In genomic region chr3:160129459-160130061, GRCh38 we compare ENCODE assay signal across 8 cellular contexts.
DNase-seq lines count a peak whose midpoint lies in the region; ATAC-seq, FAIRE-seq and TF ChIP-seq lines count a peak whose summit lies in the region.

No MANE protein-coding gene starts in this region.

- H3K27ac Mint-ChIP-seq in nephron progenitor cell: no peak overlapping the region

- H3K36me3 Mint-ChIP-seq in nephron progenitor cell (ENCODE audit: low read depth): no peaks in the 10 kb centered on the region

- no peak for TF ChIP-seq CTCF in nephron progenitor cell (IDR thresholded peaks at IDR 0.05)

- ATAC-seq in HG03066 (IDR thresholded peaks at IDR 0.05; ENCODE audit: low read depth, unreplicated experiment) (peak; percentile 48), SK-N-SH treated with all-trans-retinoic acid at 6 μM for 48 hours (peak; percentile 90)

- DNase-seq in GM18507 (ENCODE audit: extremely low spot score, insufficient read length, low read depth) (peak; percentile 26), kidney tubule cell (ENCODE audit: low spot score) (peak; percentile 97), nephron progenitor cell (no peak), NCI-H146 (lab: John Stamatoyannopoulos, UW) (no peak)
- DNase-seq in stimulated activated CD4-positive, alpha-beta T cell treated with anti-CD3 and anti-CD28 coated beads, Interleukin-12 subunit alpha, Interleukin-12 subunit beta, amount 100 ng/mL, for 4 hours: no peak
- DNase-seq in activated CD8-positive, alpha-beta memory T cell treated with anti-CD3 and anti-CD28 coated beads, Interleukin-2, amount 50 U/mL, for 4 hours: no peak

- peaks cover 14% of the 10 kb centered on the region for H3K4me1 Mint-ChIP-seq in nephron progenitor cell

- no peaks in the 10 kb centered on the region for H3K9me3 Mint-ChIP-seq in nephron progenitor cell

- H3K27me3 Mint-ChIP-seq in nephron progenitor cell (ENCODE audit: low read depth, poor library complexity): peaks cover 14% of the 10 kb centered on the region

- H3K4me3 Mint-ChIP-seq in nephron progenitor cell: no peak overlapping the region

- peak; percentile 70 for FAIRE-seq in GM18507 (lab: Jason Lieb, UNC)

TF ChIP-seq in SK-N-SH treated with all-trans-retinoic acid at 6 μM for 48 hours, 23 proteins besides CTCF, POLR2A, EP300 and RAD21:
- no peak for TF ChIP-seq TCF4 (CRISPR knock-in tag; IDR thresholded peaks at IDR 0.05; ENCODE audit: borderline replicate concordance)
- TF ChIP-seq PATZ1 (CRISPR knock-in tag; IDR thresholded peaks at IDR 0.05; ENCODE audit: borderline replicate concordance): 0 out of 2 replicates have a peak, but pooled peaks have one; percentile 11
- no peak for TF ChIP-seq ZC3H10 (CRISPR knock-in tag; IDR thresholded peaks at IDR 0.05)
- no peak for TF ChIP-seq PPARA (CRISPR knock-in tag; IDR thresholded peaks at IDR 0.05; ENCODE audit: borderline replicate concordance)
- TF ChIP-seq CSRNP3 (CRISPR knock-in tag; IDR thresholded peaks at IDR 0.05): no peak
- TF ChIP-seq ZNF565 (CRISPR knock-in tag; conservative IDR thresholded peaks at IDR 0.05; ENCODE audit: low read depth): no peak
- TF ChIP-seq BACH2 (CRISPR knock-in tag; IDR thresholded peaks at IDR 0.05; ENCODE audit: borderline replicate concordance): no peak
- no peak for TF ChIP-seq ZFP30 (CRISPR knock-in tag; IDR thresholded peaks at IDR 0.05)
- TF ChIP-seq OSR1 (CRISPR knock-in tag; IDR thresholded peaks at IDR 0.05): no peak
- no peak for TF ChIP-seq ESRRG (CRISPR knock-in tag; IDR thresholded peaks at IDR 0.05)
- no peak for TF ChIP-seq CSDC2 (CRISPR knock-in tag; IDR thresholded peaks at IDR 0.05)
- no peak for TF ChIP-seq ARNTL (CRISPR knock-in tag; IDR thresholded peaks at IDR 0.05; ENCODE audit: borderline replicate concordance, low read depth)
- no peak for TF ChIP-seq ZFP3 (CRISPR knock-in tag; IDR thresholded peaks at IDR 0.05)
- TF ChIP-seq CREB5 (CRISPR knock-in tag; IDR thresholded peaks at IDR 0.05; ENCODE audit: low read depth): no peak
- TF ChIP-seq GLIS3 (CRISPR knock-in tag; IDR thresholded peaks at IDR 0.05): no peak
- no peak for TF ChIP-seq TSHZ2 (CRISPR knock-in tag; IDR thresholded peaks at IDR 0.05)
- no peak for TF ChIP-seq POU6F1 (CRISPR knock-in tag; IDR thresholded peaks at IDR 0.05; ENCODE audit: borderline replicate concordance, low read depth)
- TF ChIP-seq RARB (CRISPR knock-in tag; IDR thresholded peaks at IDR 0.05): peak; percentile 63; the same call in 1 of the 2 replicates
- peak; percentile 58 for TF ChIP-seq ISL1 (CRISPR knock-in tag; IDR thresholded peaks at IDR 0.05)
- peak; percentile 72 for TF ChIP-seq TOX (CRISPR knock-in tag; IDR thresholded peaks at IDR 0.05; ENCODE audit: borderline replicate concordance)
- no peak for TF ChIP-seq ZNF8 (CRISPR knock-in tag; IDR thresholded peaks at IDR 0.05)
- TF ChIP-seq ZNF70 (CRISPR knock-in tag; IDR thresholded peaks at IDR 0.05): no peak
- TF ChIP-seq SNAI2 (CRISPR knock-in tag; IDR thresholded peaks at IDR 0.05): no peak

Comparison
In these comparisons a context has a peak if more than half of its experiments do, and no peak if none do; other contexts are left out.
1. DNase-seq: peak in GM18507 (single experiment) and kidney tubule cell (single experiment); none in stimulated activated CD4-positive, alpha-beta T cell treated with anti-CD3 and anti-CD28 coated beads, Interleukin-12 subunit alpha, Interleukin-12 subunit beta, amount 100 ng/mL, for 4 hours (single experiment), nephron progenitor cell (single experiment), NCI-H146 (single experiment) and activated CD8-positive, alpha-beta memory T cell treated with anti-CD3 and anti-CD28 coated beads, Interleukin-2, amount 50 U/mL, for 4 hours (single experiment).